In the genomic region with DNA sequence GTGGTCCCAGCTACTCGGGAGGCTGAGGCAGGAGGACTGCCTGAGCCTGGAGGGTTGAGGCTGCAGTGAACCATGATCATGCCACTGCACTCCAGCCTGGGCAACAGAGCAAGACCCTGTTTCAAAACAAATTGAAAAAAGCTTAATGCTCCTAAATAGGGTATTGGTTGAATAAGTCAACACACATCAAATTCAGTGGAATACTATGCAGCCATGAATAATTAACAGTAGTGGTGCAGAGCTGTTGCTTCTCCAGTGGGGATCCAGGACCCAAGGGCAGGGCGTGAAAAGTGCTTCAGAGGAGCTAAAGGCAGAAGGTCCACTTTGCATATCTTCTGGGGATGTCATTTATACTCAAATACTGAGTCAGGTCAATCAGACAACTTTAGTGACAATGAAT, we compare ENCODE assay signal across 16 cellular contexts. TPM values are rescaled to one million over a fixed set of nuclear protein-coding genes. Genes with fewer than 3 reads are reported as not detected.
A peak's percentile ranks its signal among the peaks of the same experiment; 100 is the strongest.
DNase-seq lines count a peak whose midpoint lies in the region; ATAC-seq and TF ChIP-seq lines count a peak whose summit lies in the region.
"Had no signal": no experiment of that assay in that cellular context is flagged by ENCODE, and none has a peak within 500 bp of the region (broad histone marks: within the 10 kb centered on the region; RNA-seq: fewer than 3 reads in every experiment).

No MANE protein-coding gene starts in this region.

- no peaks in the 10 kb centered on the region for H3K9me3 Mint-ChIP-seq in activated T-cell treated with anti-CD3 and anti-CD28 coated beads, Interleukin-2, amount 50 U/mL, for 4 hours
- H3K9me3 Mint-ChIP-seq in activated B cell treated with CpG ODN at 0.5 μM for 24 hours (no peaks in the 10 kb centered on the region), endothelial cell (ENCODE audit: unreplicated experiment) (no peaks in the 10 kb centered on the region)
- no peaks in the 10 kb centered on the region for H3K9me3 Mint-ChIP-seq in stimulated activated naive B cell treated with anti-CD40 and anti-IgM and Interleukin-4, amounts not matched to agents 10 μg/mL and 1 μg/mL and 100 μg/mL, for 72 hours
- H3K9me3 Mint-ChIP-seq: CD8-positive, alpha-beta T cell had no signal

- intact Hi-C loops in activated B cell treated with CpG ODN at 0.5 μM for 24 hours (cut with micrococcal nuclease) = no loop called here

- H3K27ac Mint-ChIP-seq in activated B cell treated with CpG ODN at 0.5 μM for 24 hours (peak overlapping the region; percentile 4), endothelial cell (ENCODE audit: unreplicated experiment) (peak overlapping the region; percentile 37)
- H3K27ac Mint-ChIP-seq in stimulated activated naive B cell treated with anti-CD40 and anti-IgM and Interleukin-4, amounts not matched to agents 10 μg/mL and 1 μg/mL and 100 μg/mL, for 72 hours = peak overlapping the region; percentile 62

- POLR2A ChIA-PET in activated B cell treated with CpG ODN at 0.5 μM for 24 hours (lab: Charles Lee) = interaction anchor here (0.6 to 2.9 kb wide), 4 partner anchors 22 to 100 kb away, joined by 3 to 26 read pairs (median 4); a partner anchor contains a TSS

- peak overlapping the region; percentile 80 for H3K4me3 Mint-ChIP-seq in activated T-cell treated with anti-CD3 and anti-CD28 coated beads, Interleukin-2, amount 50 U/mL, for 4 hours
- H3K4me3 Mint-ChIP-seq in activated B cell treated with CpG ODN at 0.5 μM for 24 hours = no peak overlapping the region
- no peak overlapping the region for H3K4me3 Mint-ChIP-seq in endothelial cell (ENCODE audit: unreplicated experiment)
- H3K4me3 Mint-ChIP-seq in stimulated activated naive B cell treated with anti-CD40 and anti-IgM and Interleukin-4, amounts not matched to agents 10 μg/mL and 1 μg/mL and 100 μg/mL, for 72 hours = peak overlapping the region in 1 of 2 donors; percentile 39

- H3K36me3 Mint-ChIP-seq in activated T-cell treated with anti-CD3 and anti-CD28 coated beads, Interleukin-2, amount 50 U/mL, for 4 hours (ENCODE audit: insufficient read depth) = no peaks in the 10 kb centered on the region
- H3K36me3 Mint-ChIP-seq in activated B cell treated with CpG ODN at 0.5 μM for 24 hours (ENCODE audit: low read depth) = no peaks in the 10 kb centered on the region
- no peaks in the 10 kb centered on the region for H3K36me3 Mint-ChIP-seq in endothelial cell (ENCODE audit: low read depth, unreplicated experiment)
- H3K36me3 Mint-ChIP-seq in stimulated activated naive B cell treated with anti-CD40 and anti-IgM and Interleukin-4, amounts not matched to agents 10 μg/mL and 1 μg/mL and 100 μg/mL, for 72 hours = no peaks in the 10 kb centered on the region
- H3K36me3 Mint-ChIP-seq: CD8-positive, alpha-beta T cell had no signal

- no peak for DNase-seq in activated T-cell treated with anti-CD3 and anti-CD28 coated beads, Interleukin-2, amount 50 U/mL, for 4 hours
- no peak for DNase-seq in activated T-cell treated with anti-CD3 and anti-CD28 coated beads, Interleukin-2, amount 50 U/mL, for 48 hours
- DNase-seq in activated B cell treated with CpG ODN at 0.5 μM for 24 hours = no peak
- DNase-seq in endothelial cell (ENCODE audit: low spot score) = no peak
- DNase-seq in stimulated activated naive B cell treated with anti-CD40 and anti-IgM and Interleukin-4, amounts not matched to agents 10 μg/mL and 1 μg/mL and 100 μg/mL, for 72 hours = no peak
- no peak for DNase-seq in epidermal melanocyte (ENCODE audit: insufficient read length, low spot score)
- DNase-seq: ACHN, GOT3, NCI-H1436 treated with DMSO at 0.1 percent for 48 hours, NCI-H2081, NCI-H526, RPMI8226 had no signal

- peaks cover 2% of the 10 kb centered on the region for H3K27me3 Mint-ChIP-seq in activated T-cell treated with anti-CD3 and anti-CD28 coated beads, Interleukin-2, amount 50 U/mL, for 4 hours (ENCODE audit: low read depth)
- H3K27me3 Mint-ChIP-seq in activated B cell treated with CpG ODN at 0.5 μM for 24 hours (peaks cover 15% of the 10 kb centered on the region), endothelial cell (ENCODE audit: unreplicated experiment) (peaks cover 5% of the 10 kb centered on the region)
- peaks cover 0 to 10% of the 10 kb centered on the region in 2 donors for H3K27me3 Mint-ChIP-seq in stimulated activated naive B cell treated with anti-CD40 and anti-IgM and Interleukin-4, amounts not matched to agents 10 μg/mL and 1 μg/mL and 100 μg/mL, for 72 hours

- peaks cover 52% of the 10 kb centered on the region for H3K4me1 Mint-ChIP-seq in activated T-cell treated with anti-CD3 and anti-CD28 coated beads, Interleukin-2, amount 50 U/mL, for 4 hours (ENCODE audit: low read depth)
- H3K4me1 Mint-ChIP-seq in activated B cell treated with CpG ODN at 0.5 μM for 24 hours = peaks cover 30% of the 10 kb centered on the region
- H3K4me1 Mint-ChIP-seq in endothelial cell (ENCODE audit: unreplicated experiment) = peaks cover 26% of the 10 kb centered on the region
- peaks cover 30 to 72% of the 10 kb centered on the region in 2 donors for H3K4me1 Mint-ChIP-seq in stimulated activated naive B cell treated with anti-CD40 and anti-IgM and Interleukin-4, amounts not matched to agents 10 μg/mL and 1 μg/mL and 100 μg/mL, for 72 hours

- TF ChIP-seq CTCF in activated B cell treated with CpG ODN at 0.5 μM for 24 hours (IDR thresholded peaks at IDR 0.05) (no peak), endothelial cell (IDR thresholded peaks at IDR 0.05; ENCODE audit: unreplicated experiment) (no peak)

- ATAC-seq in activated T-cell treated with anti-CD3 and anti-CD28 coated beads, Interleukin-2, amount 50 U/mL, for 4 hours = no peak
- ATAC-seq in activated B cell treated with CpG ODN at 0.5 μM for 24 hours (ENCODE audit: low read depth) (no peak), GM18861 (IDR thresholded peaks at IDR 0.05; ENCODE audit: unreplicated experiment) (no peak)
- ATAC-seq in stimulated activated naive B cell treated with anti-CD40 and anti-IgM and Interleukin-4, amounts not matched to agents 10 μg/mL and 1 μg/mL and 100 μg/mL, for 72 hours (replicated peaks) = no peak
- ATAC-seq: CD8-positive, alpha-beta T cell had no signal

- CTCF ChIA-PET in activated B cell treated with CpG ODN at 0.5 μM for 24 hours (lab: Charles Lee) = interaction anchor here (0.7 to 5.4 kb wide), 12 partner anchors 13 to 218 kb away, joined by 3 to 38 read pairs (median 5); a partner anchor contains a TSS

RNA-seq across cellular contexts. Expression of a gene that starts 18.2 kb away (rescaled TPM):
- not detected for total RNA-seq in activated T-cell treated with anti-CD3 and anti-CD28 coated beads, Interleukin-2, amount 50 U/mL, for 4 hours
- not detected in 2 replicates for total RNA-seq in activated B cell treated with CpG ODN at 0.5 μM for 24 hours
- total RNA-seq in endothelial cell (ENCODE audit: unreplicated experiment) = not detected
- total RNA-seq: CD8-positive, alpha-beta T cell; Daoy; OCI-LY7 had no signal

RNA-seq across cellular contexts. Expression of a gene that starts 22.6 kb away (rescaled TPM):
- under 1 TPM; 0.43 to 0.63 (median 0.53) TPM for total RNA-seq in activated T-cell treated with anti-CD3 and anti-CD28 coated beads, Interleukin-2, amount 50 U/mL, for 4 hours
- total RNA-seq in activated B cell treated with CpG ODN at 0.5 μM for 24 hours (50.3 and 52.2 TPM in 2 replicates), endothelial cell (ENCODE audit: unreplicated experiment) (not detected)
- total RNA-seq: Daoy had no signal

RNA-seq across cellular contexts. Expression of a gene that starts 38.3 kb away (rescaled TPM):
- not detected for total RNA-seq in activated T-cell treated with anti-CD3 and anti-CD28 coated beads, Interleukin-2, amount 50 U/mL, for 4 hours
- total RNA-seq in activated B cell treated with CpG ODN at 0.5 μM for 24 hours = not detected in 2 replicates
- total RNA-seq in endothelial cell (ENCODE audit: unreplicated experiment) = not detected
- total RNA-seq: CD8-positive, alpha-beta T cell; Daoy; OCI-LY7 had no signal

RNA-seq across cellular contexts. Expression of a gene that starts 49.7 kb away (rescaled TPM):
- total RNA-seq in activated T-cell treated with anti-CD3 and anti-CD28 coated beads, Interleukin-2, amount 50 U/mL, for 4 hours = not detected
- total RNA-seq in activated B cell treated with CpG ODN at 0.5 μM for 24 hours (0.17 TPM in 1 of 2 replicates, not detected in the other), endothelial cell (ENCODE audit: unreplicated experiment) (0.21 TPM)
- total RNA-seq: CD8-positive, alpha-beta T cell; Daoy; OCI-LY7 had no signal

RNA-seq across cellular contexts. Expression of a gene that starts 52.3 kb away (rescaled TPM):
- total RNA-seq in activated T-cell treated with anti-CD3 and anti-CD28 coated beads, Interleukin-2, amount 50 U/mL, for 4 hours = under 1 TPM in 2 of 3 donors, not detected in 1; 0.58 to 0.65 TPM
- not detected in 2 replicates for total RNA-seq in activated B cell treated with CpG ODN at 0.5 μM for 24 hours
- total RNA-seq in endothelial cell (ENCODE audit: unreplicated experiment) = not detected
- total RNA-seq: CD8-positive, alpha-beta T cell; Daoy; OCI-LY7 had no signal

Comparison
In these comparisons a context has a peak if more than half of its experiments do, and no peak if none do; other contexts are left out.
1. H3K27ac Mint-ChIP-seq: peak in every context shown above with its lines; median percentile 62 in stimulated activated naive B cell treated with anti-CD40 and anti-IgM and Interleukin-4, amounts not matched to agents 10 μg/mL and 1 μg/mL and 100 μg/mL, for 72 hours; 37 in endothelial cell; 4 in activated B cell treated with CpG ODN at 0.5 μM for 24 hours.
2. RNA of a gene that starts 22.6 kb away (total RNA-seq): 50.3 to 52.2 TPM in activated B cell treated with CpG ODN at 0.5 μM for 24 hours; 0.43 to 0.63 TPM in activated T-cell treated with anti-CD3 and anti-CD28 coated beads, Interleukin-2, amount 50 U/mL, for 4 hours and not detected in endothelial cell (single experiment); every median in the first group is over 10 times any median in the second.